In genomic region chr7:45036317-45036716, GRCh38 we compare ENCODE assay signal across 14 cellular contexts. TPM values are rescaled to one million over a fixed set of nuclear protein-coding genes. Genes with fewer than 3 reads are reported as not detected.
DNase-seq lines count a peak whose midpoint lies in the region; ATAC-seq, FAIRE-seq and TF ChIP-seq lines count a peak whose summit lies in the region.
"Had no signal": no experiment of that assay in that cellular context is flagged by ENCODE, and none has a peak within 500 bp of the region (broad histone marks: within the 10 kb centered on the region; RNA-seq: fewer than 3 reads in every experiment).

No MANE protein-coding gene starts in this region.

- no peaks in the 10 kb centered on the region for H3K27me3 Mint-ChIP-seq in CD4-positive, CD25-positive, alpha-beta regulatory T cell
- H3K27me3 Mint-ChIP-seq in Caco-2 (ENCODE audit: insufficient read depth, unreplicated experiment) (no peaks in the 10 kb centered on the region), memory B cell (no peaks in the 10 kb centered on the region)
- H3K27me3 Mint-ChIP-seq in activated CD8-positive, alpha-beta T cell treated with anti-CD3 and anti-CD28 coated beads for 36 hours, result no peaks in the 10 kb centered on the region

- H3K9me3 ChIP-seq in CD4-positive, CD25-positive, alpha-beta regulatory T cell (ENCODE audit: control insufficient read depth in 2 of 2, low read length in 2 of 2), result no peaks in the 10 kb centered on the region
- H3K9me3 ChIP-seq in Caco-2 (no peaks in the 10 kb centered on the region), small intestine (ENCODE audit: control insufficient read depth, low read depth) (no peaks in the 10 kb centered on the region)

- peaks cover 81% of the 10 kb centered on the region for H3K4me1 ChIP-seq in CD4-positive, CD25-positive, alpha-beta regulatory T cell (ENCODE audit: control insufficient read depth, insufficient read depth, low read length, poor library complexity, severe bottlenecking)
- peaks cover 9% of the 10 kb centered on the region for H3K4me1 ChIP-seq in Caco-2
- H3K4me1 ChIP-seq in small intestine (ENCODE audit: control insufficient read depth in 2 of 2, insufficient read depth in 1 of 2, low read depth in 1 of 2, low read length in 1 of 2), result peaks cover 1 to 9% of the 10 kb centered on the region in 2 donors

- no peak for FAIRE-seq in small intestine (lab: Jason Lieb, UNC)
- FAIRE-seq: astrocyte, D721Med had no signal

- peaks cover 68% of the 10 kb centered on the region for H3K36me3 ChIP-seq in CD4-positive, CD25-positive, alpha-beta regulatory T cell (ENCODE audit: control insufficient read depth, insufficient read depth, low read length)
- H3K36me3 ChIP-seq in Caco-2 (ENCODE audit: control insufficient read depth, insufficient read depth, low read length) (no peaks in the 10 kb centered on the region), small intestine (ENCODE audit: control insufficient read depth in 2 of 2, insufficient read depth in 2 of 2, low read length in 2 of 2) (peaks cover 3 to 4% of the 10 kb centered on the region in 2 donors)

- 15 to 46% (median 38%) methylated on average over 3 of the region's 3 CpGs for WGBS in small intestine, 3 donors

- peak overlapping the region; percentile 79 to 93 (median 83) for H3K27ac Mint-ChIP-seq in CD4-positive, CD25-positive, alpha-beta regulatory T cell
- H3K27ac Mint-ChIP-seq in Caco-2 (ENCODE audit: unreplicated experiment), result peak overlapping the region; percentile 63
- peak overlapping the region; percentile 77 for H3K27ac Mint-ChIP-seq in activated CD8-positive, alpha-beta T cell treated with anti-CD3 and anti-CD28 coated beads for 36 hours
- H3K27ac Mint-ChIP-seq in memory B cell, result peak overlapping the region; percentile 69

- ATAC-seq in CD4-positive, CD25-positive, alpha-beta regulatory T cell (ENCODE audit: low read depth in 2 of 2), result no peak
- no peak for ATAC-seq in activated CD8-positive, alpha-beta T cell treated with anti-CD3 and anti-CD28 coated beads for 36 hours
- ATAC-seq in memory B cell (ENCODE audit: low read depth), result no peak

- no peaks in the 10 kb centered on the region for H3K9me3 Mint-ChIP-seq in CD4-positive, CD25-positive, alpha-beta regulatory T cell
- H3K9me3 Mint-ChIP-seq in Caco-2 (ENCODE audit: unreplicated experiment) (no peaks in the 10 kb centered on the region), memory B cell (no peaks in the 10 kb centered on the region)
- H3K9me3 Mint-ChIP-seq in activated CD8-positive, alpha-beta T cell treated with anti-CD3 and anti-CD28 coated beads for 36 hours, result no peaks in the 10 kb centered on the region

- H3K36me3 Mint-ChIP-seq in CD4-positive, CD25-positive, alpha-beta regulatory T cell, result peaks cover 60% of the 10 kb centered on the region
- H3K36me3 Mint-ChIP-seq in Caco-2 (ENCODE audit: insufficient read depth, unreplicated experiment) (peaks cover 5% of the 10 kb centered on the region), memory B cell (peaks cover 31% of the 10 kb centered on the region)
- H3K36me3 Mint-ChIP-seq in activated CD8-positive, alpha-beta T cell treated with anti-CD3 and anti-CD28 coated beads for 36 hours (ENCODE audit: low read depth), result peaks cover 45% of the 10 kb centered on the region

- H3K27ac ChIP-seq in CD4-positive, CD25-positive, alpha-beta regulatory T cell (ENCODE audit: insufficient read depth, low read length, poor library complexity, severe bottlenecking), result peak overlapping the region; percentile 42
- no peak overlapping the region for H3K27ac ChIP-seq in small intestine (ENCODE audit: low read depth in 1 of 2, low read length in 1 of 2)

- POLR2A ChIA-PET in Caco-2 (lab: Charles Lee), result interaction anchor here (1.1 kb wide), 1 partner anchor 37 kb away, joined by 5 read pairs; no protein-coding TSS in a partner anchor
- POLR2A ChIA-PET in activated CD8-positive, alpha-beta T cell treated with anti-CD3 and anti-CD28 coated beads for 36 hours (lab: Charles Lee), result interaction anchor here (1.0 to 2.8 kb wide), 13 partner anchors 9 to 109 kb away, joined by 3 to 13 read pairs (median 4); partner anchors contain the start of genes MYO1G and TBRG4

- no peaks in the 10 kb centered on the region for H3K27me3 ChIP-seq in CD4-positive, CD25-positive, alpha-beta regulatory T cell (ENCODE audit: control insufficient read depth, insufficient read depth, low read length)
- H3K27me3 ChIP-seq in Caco-2 (replicated peaks; ENCODE audit: control insufficient read depth, insufficient read depth, low read length), result no peaks in the 10 kb centered on the region
- H3K27me3 ChIP-seq in small intestine (ENCODE audit: control insufficient read depth in 2 of 2, insufficient read depth in 2 of 2, low read length in 2 of 2), result no peaks in the 10 kb centered on the region

- CTCF ChIA-PET in Caco-2 (lab: Charles Lee), result no interaction called here
- CTCF ChIA-PET in activated CD8-positive, alpha-beta T cell treated with anti-CD3 and anti-CD28 coated beads for 36 hours (lab: Charles Lee), result interaction anchor here (1.1 to 2.4 kb wide), 5 partner anchors 11 to 99 kb away, joined by 3 to 13 read pairs (median 6); no protein-coding TSS in a partner anchor

- intact Hi-C loops in Caco-2 (cut with micrococcal nuclease; ENCODE audit: unreplicated experiment), result no loop called here
- intact Hi-C loops in activated CD8-positive, alpha-beta T cell treated with anti-CD3 and anti-CD28 coated beads for 36 hours (cut with micrococcal nuclease), result no loop called here

- H3K4me3 Mint-ChIP-seq in CD4-positive, CD25-positive, alpha-beta regulatory T cell, result peak overlapping the region; percentile 87 to 98 (median 92)
- H3K4me3 Mint-ChIP-seq in Caco-2 (ENCODE audit: unreplicated experiment) (peak overlapping the region; percentile 47), memory B cell (peak overlapping the region; percentile 67)
- H3K4me3 Mint-ChIP-seq in activated CD8-positive, alpha-beta T cell treated with anti-CD3 and anti-CD28 coated beads for 36 hours, result peak overlapping the region; percentile 32

- DNase-seq in CD4-positive, CD25-positive, alpha-beta regulatory T cell, result no peak
- DNase-seq in Caco-2 (peak in 1 of 2 experiments; percentile 32), memory B cell (ENCODE audit: low spot score in 2 of 2) (no peak), small intestine (no peak)
- DNase-seq in activated CD8-positive, alpha-beta T cell treated with anti-CD3 and anti-CD28 coated beads for 36 hours, result no peak
- DNase-seq in stimulated activated CD4-positive, alpha-beta T cell treated with anti-CD3 and anti-CD28 coated beads, Interleukin-4, amount 100 ng/mL, for 4 hours, result no peak
- no peak for DNase-seq in activated effector memory CD4-positive, alpha-beta T cell treated with anti-CD3 and anti-CD28 coated beads, Interleukin-2, amount 50 U/mL, for 16 hours
- DNase-seq in activated CD4-positive, CD25-positive, alpha-beta regulatory T cell treated with anti-CD3 and anti-CD28 coated beads, Interleukin-2, amount 50 U/mL, for 72 hours, result no peak
- DNase-seq: activated CD4-positive, alpha-beta T cell treated with anti-CD3 and anti-CD28 coated beads, Interleukin-2, amount 50 U/mL, for 1 hour; effector CD8-positive, alpha-beta T cell; substantia nigra had no signal

- H3K4me1 Mint-ChIP-seq in CD4-positive, CD25-positive, alpha-beta regulatory T cell, result peaks cover 35 to 92% (median 72%) of the 10 kb centered on the region in 4 donors
- peaks cover 16% of the 10 kb centered on the region for H3K4me1 Mint-ChIP-seq in Caco-2 (ENCODE audit: low read depth, unreplicated experiment)
- peaks cover 74% of the 10 kb centered on the region for H3K4me1 Mint-ChIP-seq in activated CD8-positive, alpha-beta T cell treated with anti-CD3 and anti-CD28 coated beads for 36 hours (ENCODE audit: low read depth)
- H3K4me1 Mint-ChIP-seq in memory B cell, result peaks cover 43% of the 10 kb centered on the region

- no TSS peak for BruUV-seq in Caco-2 (replicated peaks; lab: Mats Ljungman, UMichigan)

- TF ChIP-seq CTCF in Caco-2 (IDR thresholded peaks at IDR 0.05; ENCODE audit: insufficient read depth in 1 of 2, low read depth in 1 of 2, low read length in 1 of 2, severe bottlenecking in 1 of 2, unreplicated experiment in 1 of 2), result no peak
- no peak for TF ChIP-seq CTCF in activated CD8-positive, alpha-beta T cell treated with anti-CD3 and anti-CD28 coated beads for 36 hours (IDR thresholded peaks at IDR 0.05)

- H3K4me3 ChIP-seq in CD4-positive, CD25-positive, alpha-beta regulatory T cell (ENCODE audit: low read depth, low read length), result peak overlapping the region; percentile 70
- H3K4me3 ChIP-seq in Caco-2 (ENCODE audit: low read depth, low read length) (no peak overlapping the region), small intestine (ENCODE audit: low read depth in 1 of 2, low read length in 2 of 2) (no peak overlapping the region)
- H3K4me3 ChIP-seq: lung had no signal

RNA-seq across cellular contexts. Expression of gene CCM2, which starts 36.3 kb away (rescaled TPM):
- 190 TPM for total RNA-seq in CD4-positive, CD25-positive, alpha-beta regulatory T cell
- polyA plus RNA-seq in CD4-positive, CD25-positive, alpha-beta regulatory T cell, result 100 to 1,000 TPM; 139 to 163 (median 156) TPM
- 28.1 and 28.2 TPM in 2 replicates for total RNA-seq in Caco-2 (2022)
- 10 to 100 TPM; 72.3 to 77.5 TPM for total RNA-seq in activated CD8-positive, alpha-beta T cell treated with anti-CD3 and anti-CD28 coated beads for 36 hours
- polyA plus RNA-seq in small intestine, result 10 to 100 TPM; 23.5 to 32.3 (median 25.9) TPM

RNA-seq across cellular contexts. Expression of gene NACAD, which starts 52.5 kb away (rescaled TPM):
- 0.07 TPM for total RNA-seq in CD4-positive, CD25-positive, alpha-beta regulatory T cell
- polyA plus RNA-seq in CD4-positive, CD25-positive, alpha-beta regulatory T cell, result not detected
- 1.0 and 1.1 TPM in 2 replicates for total RNA-seq in Caco-2 (2022)
- total RNA-seq in activated CD8-positive, alpha-beta T cell treated with anti-CD3 and anti-CD28 coated beads for 36 hours, result under 1 TPM; 0.31 to 0.50 TPM
- 1 to 10 TPM in 1 of 3 donors, under 1 TPM in 2; 0.22 to 2.9 (median 0.54) TPM for polyA plus RNA-seq in small intestine

RNA-seq across cellular contexts. Expression of gene MYO1G, which starts 57.5 kb away (rescaled TPM):
- total RNA-seq in CD4-positive, CD25-positive, alpha-beta regulatory T cell, result 427 TPM
- polyA plus RNA-seq in CD4-positive, CD25-positive, alpha-beta regulatory T cell, result 100 to 1,000 TPM; 132 to 229 (median 160) TPM
- total RNA-seq in Caco-2 (2022), result 0.19 and 0.36 TPM in 2 replicates
- 100 to 1,000 TPM; 399 to 403 TPM for total RNA-seq in activated CD8-positive, alpha-beta T cell treated with anti-CD3 and anti-CD28 coated beads for 36 hours
- polyA plus RNA-seq in small intestine, result 1 to 10 TPM; 1.3 to 4.1 (median 2.1) TPM

Comparison
In these comparisons a context has a peak if more than half of its experiments do, and no peak if none do; other contexts are left out.
1. H3K4me3 Mint-ChIP-seq: peak in every context shown above with its lines; median percentile 92 in CD4-positive, CD25-positive, alpha-beta regulatory T cell; 67 in memory B cell; 47 in Caco-2; 32 in activated CD8-positive, alpha-beta T cell treated with anti-CD3 and anti-CD28 coated beads for 36 hours.
2. RNA of gene MYO1G, which starts 57.5 kb away (total RNA-seq): 427 TPM in CD4-positive, CD25-positive, alpha-beta regulatory T cell (single experiment) and 399 to 403 TPM in activated CD8-positive, alpha-beta T cell treated with anti-CD3 and anti-CD28 coated beads for 36 hours; 0.19 to 0.36 TPM in Caco-2; every median in the first group is over 100 times any median in the second.
3. Peak in every context shown above with its lines, with median percentiles within 50 percentile points of each other: H3K27ac Mint-ChIP-seq.